In genomic region chr1:216903389-216903754, GRCh38 we compare ENCODE assay signal across 13 cellular contexts.
A peak's percentile ranks its signal among the peaks of the same experiment; 100 is the strongest.
DNase-seq lines count a peak whose midpoint lies in the region; FAIRE-seq and TF ChIP-seq lines count a peak whose summit lies in the region.
"Had no signal": no experiment of that assay in that cellular context is flagged by ENCODE, and none has a peak within 500 bp of the region (broad histone marks: within the 10 kb centered on the region; RNA-seq: fewer than 3 reads in every experiment).

No MANE protein-coding gene starts in this region.

- TF ChIP-seq CTCF in keratinocyte (optimal IDR thresholded peaks at IDR 0.05 in 1 of 3, IDR thresholded peaks at IDR 0.05 in 1 of 3, conservative IDR thresholded peaks at IDR 0.05 in 1 of 3; ENCODE audit: extremely low read depth in 1 of 3, insufficient read depth in 2 of 3, low read length in 3 of 3) (no peak), tibial nerve (IDR thresholded peaks at IDR 0.05) (no peak), OCI-LY7 (conservative IDR thresholded peaks at IDR 0.05; ENCODE audit: low read length) (no peak)

- H3K4me3 ChIP-seq in adipocyte (ENCODE audit: low read length) (no peak overlapping the region), keratinocyte (ENCODE audit: control insufficient read depth in 2 of 3, extremely low read depth in 1 of 3, insufficient read depth in 2 of 3, low read depth in 1 of 3, low read length in 3 of 3) (peak overlapping the region in 2 of 3 experiments; percentile 12 to 23), tibial nerve (no peak overlapping the region), OCI-LY7 (ENCODE audit: low read depth, low read length, poor library complexity, severe bottlenecking) (no peak overlapping the region)
- H3K4me3 ChIP-seq: heart right ventricle had no signal

- dilution Hi-C loops in keratinocyte (cut with MboI; ENCODE audit: extremely low pct_ligation_motif_present, low sequenced_read_pairs), result no loop called here

- intact Hi-C loops in OCI-LY7 (cut with micrococcal nuclease; ENCODE audit: unreplicated experiment), result no loop called here

- H3K4me1 ChIP-seq in adipocyte (ENCODE audit: control insufficient read depth, insufficient read depth, low read length), result no peaks in the 10 kb centered on the region
- H3K4me1 ChIP-seq in keratinocyte (ENCODE audit: control insufficient read depth, extremely low read depth, insufficient read depth, low read length), result peaks cover 49% of the 10 kb centered on the region
- H3K4me1 ChIP-seq in tibial nerve, result peaks cover 0 to 29% (median 6%) of the 10 kb centered on the region in 4 donors
- H3K4me1 ChIP-seq in OCI-LY7 (ENCODE audit: insufficient read depth, low read length, poor library complexity, severe bottlenecking), result no peaks in the 10 kb centered on the region

- H3K27me3 ChIP-seq in adipocyte (replicated peaks; ENCODE audit: control insufficient read depth, insufficient read depth, low read length) (no peaks in the 10 kb centered on the region), keratinocyte (ENCODE audit: control insufficient read depth, extremely low read depth, insufficient read depth, low read length) (no peaks in the 10 kb centered on the region), tibial nerve (no peaks in the 10 kb centered on the region)
- H3K27me3 ChIP-seq: heart right ventricle, Peyer's patch had no signal

- BruUV-seq in OCI-LY7 (replicated peaks; lab: Mats Ljungman, UMichigan), result no TSS peak

- H3K36me3 ChIP-seq in adipocyte (ENCODE audit: control insufficient read depth, insufficient read depth, low read length, severe bottlenecking) (no peaks in the 10 kb centered on the region), keratinocyte (ENCODE audit: control insufficient read depth in 2 of 2, extremely low read depth in 1 of 2, insufficient read depth in 2 of 2, low read length in 2 of 2) (no peaks in the 10 kb centered on the region), tibial nerve (no peaks in the 10 kb centered on the region), OCI-LY7 (ENCODE audit: insufficient read depth, low read length) (no peaks in the 10 kb centered on the region)
- H3K36me3 ChIP-seq: heart right ventricle, Peyer's patch had no signal

- H3K79me2 ChIP-seq in keratinocyte (ENCODE audit: control insufficient read depth, insufficient read depth, low read length), result no peaks in the 10 kb centered on the region
- no peaks in the 10 kb centered on the region for H3K79me2 ChIP-seq in OCI-LY7 (ENCODE audit: insufficient read depth, low read depth, low read length)

- TF ChIP-seq EP300 in tibial nerve (IDR thresholded peaks at IDR 0.05), result no peak

- CTCF ChIA-PET in OCI-LY7 (lab: Charles Lee; ENCODE audit: unreplicated experiment), result no interaction called here

- FAIRE-seq in keratinocyte (lab: Jason Lieb, UNC), result no peak
- FAIRE-seq: colon, H1 had no signal

- no peak overlapping the region for H3K9ac ChIP-seq in adipocyte (ENCODE audit: low read length)
- peak overlapping the region; percentile 56 for H3K9ac ChIP-seq in keratinocyte (ENCODE audit: control insufficient read depth, extremely low read depth, insufficient read depth, low read length)

- H3K4me2 ChIP-seq in keratinocyte (ENCODE audit: control insufficient read depth, extremely low read depth, insufficient read depth, low read depth, low read length) (peak overlapping the region; percentile 79), OCI-LY7 (ENCODE audit: low read length) (no peak overlapping the region)

- no peaks in the 10 kb centered on the region for H3K9me3 ChIP-seq in adipocyte (ENCODE audit: control insufficient read depth, low read length)
- H3K9me3 ChIP-seq in keratinocyte (ENCODE audit: control insufficient read depth, low read depth, low read length), result no peaks in the 10 kb centered on the region
- no peaks in the 10 kb centered on the region for H3K9me3 ChIP-seq in tibial nerve
- no peaks in the 10 kb centered on the region for H3K9me3 ChIP-seq in OCI-LY7 (ENCODE audit: low read length)
- H3K9me3 ChIP-seq: heart right ventricle, Peyer's patch had no signal

- H4K20me1 ChIP-seq in keratinocyte (ENCODE audit: control insufficient read depth, extremely low read depth, insufficient read depth, low read length) (no peaks in the 10 kb centered on the region), OCI-LY7 (ENCODE audit: insufficient read depth, low read length) (no peaks in the 10 kb centered on the region)

- H3K9me2 ChIP-seq in OCI-LY7 (ENCODE audit: insufficient read depth, low read length), result no peaks in the 10 kb centered on the region

- TF ChIP-seq POLR2A in tibial nerve (IDR thresholded peaks at IDR 0.05), result no peak

- H3K9me1 ChIP-seq in keratinocyte (ENCODE audit: control insufficient read depth, extremely low read depth, insufficient read depth, low read length), result no peaks in the 10 kb centered on the region

- POLR2A ChIA-PET in OCI-LY7 (lab: Charles Lee), result no interaction called here

- H3K27ac ChIP-seq in keratinocyte (ENCODE audit: control insufficient read depth, insufficient read depth, low read length) (peak overlapping the region; percentile 92), tibial nerve (peak overlapping the region in 3 of 4 donors; percentile 21 to 70 (median 31)), OCI-LY7 (ENCODE audit: low read depth, low read length, poor library complexity, severe bottlenecking) (no peak overlapping the region)
- H3K27ac ChIP-seq: heart right ventricle had no signal

- H2AFZ ChIP-seq in keratinocyte (ENCODE audit: control insufficient read depth, low read length) (peak overlapping the region; percentile 35), OCI-LY7 (ENCODE audit: low read length) (no peak overlapping the region)

- DNase-seq in DMS 273 (lab: John Stamatoyannopoulos, UW; ENCODE audit: unreplicated experiment), result peak; percentile 28
- DNase-seq in DMS 273 treated with DMSO at 0.1 percent for 48 hours (lab: John Stamatoyannopoulos, UW), result no peak
- peak; percentile 20 for DNase-seq in adipocyte (ENCODE audit: low read depth)
- peak; percentile 90 for DNase-seq in keratinocyte (ENCODE audit: low read depth, low spot score)
- no peak for DNase-seq in tibial nerve (ENCODE audit: low spot score in 2 of 2)
- no peak for DNase-seq in OCI-LY7 (ENCODE audit: low spot score)
- DNase-seq in putamen (ENCODE audit: low spot score), result no peak
- DNase-seq in NCI-H2196 treated with DMSO at 0.1 percent for 48 hours (lab: John Stamatoyannopoulos, UW; ENCODE audit: unreplicated experiment), result no peak
- DNase-seq: activated B cell treated with CpG ODN at 0.5 μM for 24 hours, heart right ventricle had no signal

- 58 to 63% methylated on average over 2 of the region's 2 CpGs for WGBS in tibial nerve, 2 donors

Comparison
In these comparisons a context has a peak if more than half of its experiments do, and no peak if none do; other contexts are left out.
1. DNase-seq: peak in DMS 273 (single experiment), adipocyte (single experiment) and keratinocyte (single experiment); none in DMS 273 treated with DMSO at 0.1 percent for 48 hours (single experiment), tibial nerve (0 of 2), OCI-LY7 (single experiment), putamen (single experiment) and NCI-H2196 treated with DMSO at 0.1 percent for 48 hours (single experiment).
2. H3K4me3 ChIP-seq: peak in keratinocyte (2 of 3); none in adipocyte (single experiment), tibial nerve (0 of 4) and OCI-LY7 (single experiment).